15 cellular contexts compared by ENCODE assay signal in genomic region chr2:3597567-3597966, GRCh38. TPM values are rescaled to one million over a fixed set of nuclear protein-coding genes. Genes with fewer than 3 reads are reported as not detected.
DNase-seq lines count a peak whose midpoint lies in the region; ATAC-seq and TF ChIP-seq lines count a peak whose summit lies in the region.
"Had no signal": no experiment of that assay in that cellular context is flagged by ENCODE, and none has a peak within 500 bp of the region (broad histone marks: within the 10 kb centered on the region; RNA-seq: fewer than 3 reads in every experiment).

No MANE protein-coding gene starts in this region.

- H3K4ac ChIP-seq in neuronal stem cell (ENCODE audit: low read length) = no peak overlapping the region

- no peaks in the 10 kb centered on the region for H3K9me3 Mint-ChIP-seq in activated T-cell treated with anti-CD3 and anti-CD28 coated beads, Interleukin-2, amount 50 U/mL, for 4 hours
- H3K9me3 Mint-ChIP-seq in activated T-cell treated with anti-CD3 and anti-CD28 coated beads, Interleukin-2, amount 50 U/mL, for 24 hours = no peaks in the 10 kb centered on the region
- H3K9me3 Mint-ChIP-seq: activated B cell treated with CpG ODN at 0.5 μM for 24 hours had no signal

- peak; percentile 21 to 58 for ATAC-seq in activated T-cell treated with anti-CD3 and anti-CD28 coated beads, Interleukin-2, amount 50 U/mL, for 4 hours
- ATAC-seq in HG03442 (IDR thresholded peaks at IDR 0.05; ENCODE audit: unreplicated experiment) = peak; percentile 47
- ATAC-seq: gastrocnemius medialis, SK-N-SH treated with all-trans-retinoic acid at 6 μM for 48 hours had no signal

- no peak for TF ChIP-seq CTCF in GM20000 (IDR thresholded peaks at IDR 0.05; ENCODE audit: extremely low read depth, missing control alignments)

- peak overlapping the region; percentile 16 for H3K4me3 Mint-ChIP-seq in activated T-cell treated with anti-CD3 and anti-CD28 coated beads, Interleukin-2, amount 50 U/mL, for 4 hours
- no peak overlapping the region for H3K4me3 Mint-ChIP-seq in activated T-cell treated with anti-CD3 and anti-CD28 coated beads, Interleukin-2, amount 50 U/mL, for 24 hours
- H3K4me3 Mint-ChIP-seq: activated B cell treated with CpG ODN at 0.5 μM for 24 hours had no signal

- no peak overlapping the region for H2BK5ac ChIP-seq in neuronal stem cell (ENCODE audit: low read length)

- H2AFZ ChIP-seq in neuronal stem cell (ENCODE audit: low read length) = no peak overlapping the region

- no peaks in the 10 kb centered on the region for H3K27me3 ChIP-seq in neuronal stem cell (ENCODE audit: control insufficient read depth in 3 of 3, insufficient read depth in 3 of 3, low read depth in 1 of 3, low read length in 3 of 3)
- H3K27me3 ChIP-seq: brain microvascular endothelial cell, tibial nerve had no signal

- H2BK15ac ChIP-seq in neuronal stem cell (ENCODE audit: low read length) = no peak overlapping the region

- H3K14ac ChIP-seq in neuronal stem cell (ENCODE audit: low read length) = no peak overlapping the region

- peaks cover 0 to 8% of the 10 kb centered on the region in 2 donors for H3K4me1 ChIP-seq in neuronal stem cell (ENCODE audit: control insufficient read depth in 2 of 2, insufficient read depth in 1 of 2, low read depth in 1 of 2, low read length in 2 of 2)
- H3K4me1 ChIP-seq: gastrocnemius medialis had no signal

- H3K9ac ChIP-seq in neuronal stem cell (ENCODE audit: low read depth, low read length, poor library complexity) = no peak overlapping the region

- H4K8ac ChIP-seq in neuronal stem cell (ENCODE audit: low read depth, low read length) = no peak overlapping the region

- no peak overlapping the region for H2BK120ac ChIP-seq in neuronal stem cell (ENCODE audit: low read depth, low read length)

- H2BK12ac ChIP-seq in neuronal stem cell (ENCODE audit: low read length) = no peak overlapping the region

- no peak overlapping the region for H4K91ac ChIP-seq in neuronal stem cell (ENCODE audit: low read depth, low read length, poor library complexity)

- peaks cover 16% of the 10 kb centered on the region for H3K4me1 Mint-ChIP-seq in activated T-cell treated with anti-CD3 and anti-CD28 coated beads, Interleukin-2, amount 50 U/mL, for 4 hours (ENCODE audit: low read depth)
- H3K4me1 Mint-ChIP-seq in activated T-cell treated with anti-CD3 and anti-CD28 coated beads, Interleukin-2, amount 50 U/mL, for 24 hours (ENCODE audit: low read depth) = peaks cover 19% of the 10 kb centered on the region

- H3K4me3 ChIP-seq in neuronal stem cell (ENCODE audit: low read length in 2 of 2) = no peak overlapping the region
- H3K4me3 ChIP-seq: gastrocnemius medialis, tibial nerve had no signal

- peak overlapping the region; percentile 45 for H3K27ac ChIP-seq in neuronal stem cell (replicated peaks; ENCODE audit: low read length)
- H3K27ac ChIP-seq: brain microvascular endothelial cell, gastrocnemius medialis, tibial nerve had no signal

- DNase-seq in activated T-cell treated with anti-CD3 and anti-CD28 coated beads, Interleukin-2, amount 50 U/mL, for 4 hours = no peak
- no peak for DNase-seq in activated T-cell treated with anti-CD3 and anti-CD28 coated beads, Interleukin-2, amount 50 U/mL, for 24 hours
- DNase-seq in GM20000 (ENCODE audit: low spot score) = peak; percentile 69
- no peak for DNase-seq in neuronal stem cell (ENCODE audit: low spot score)
- no peak for DNase-seq in mesenteric fat pad (ENCODE audit: low spot score)
- no peak for DNase-seq in NCI-H2196 (lab: John Stamatoyannopoulos, UW; ENCODE audit: unreplicated experiment)
- no peak for DNase-seq in SKM-1 (lab: John Stamatoyannopoulos, UW; ENCODE audit: unreplicated experiment)
- DNase-seq: activated B cell treated with CpG ODN at 0.5 μM for 24 hours, brain microvascular endothelial cell, gastrocnemius medialis, midbrain, NCI-H226 had no signal

- no peak overlapping the region for H3K18ac ChIP-seq in neuronal stem cell (ENCODE audit: low read length)

- H3K27me3 Mint-ChIP-seq in activated T-cell treated with anti-CD3 and anti-CD28 coated beads, Interleukin-2, amount 50 U/mL, for 4 hours (ENCODE audit: low read depth) = no peaks in the 10 kb centered on the region
- H3K27me3 Mint-ChIP-seq in activated T-cell treated with anti-CD3 and anti-CD28 coated beads, Interleukin-2, amount 50 U/mL, for 24 hours = peaks cover 3% of the 10 kb centered on the region
- H3K27me3 Mint-ChIP-seq: activated B cell treated with CpG ODN at 0.5 μM for 24 hours had no signal

- no peak overlapping the region for H3K23ac ChIP-seq in neuronal stem cell (ENCODE audit: low read depth, low read length, poor library complexity)

- no peaks in the 10 kb centered on the region for H3K9me3 ChIP-seq in neuronal stem cell (replicated peaks in 1 of 2; ENCODE audit: control insufficient read depth in 2 of 2, insufficient read depth in 1 of 2, low read depth in 1 of 2, low read length in 2 of 2)
- H3K9me3 ChIP-seq: gastrocnemius medialis, tibial nerve had no signal

- no peaks in the 10 kb centered on the region for H3K36me3 ChIP-seq in neuronal stem cell (replicated peaks in 1 of 2; ENCODE audit: control insufficient read depth in 2 of 2, insufficient read depth in 2 of 2, low read length in 2 of 2)
- H3K36me3 ChIP-seq: brain microvascular endothelial cell, gastrocnemius medialis, tibial nerve had no signal

- H3K36me3 Mint-ChIP-seq in activated T-cell treated with anti-CD3 and anti-CD28 coated beads, Interleukin-2, amount 50 U/mL, for 4 hours (ENCODE audit: insufficient read depth) = peaks cover 12% of the 10 kb centered on the region
- peaks cover 4% of the 10 kb centered on the region for H3K36me3 Mint-ChIP-seq in activated T-cell treated with anti-CD3 and anti-CD28 coated beads, Interleukin-2, amount 50 U/mL, for 24 hours (ENCODE audit: low read depth)

- H3K79me1 ChIP-seq in neuronal stem cell (ENCODE audit: low read depth, low read length) = no peaks in the 10 kb centered on the region

- no peak overlapping the region for H3K27ac Mint-ChIP-seq in activated T-cell treated with anti-CD3 and anti-CD28 coated beads, Interleukin-2, amount 50 U/mL, for 24 hours
- H3K27ac Mint-ChIP-seq: activated B cell treated with CpG ODN at 0.5 μM for 24 hours had no signal

- H3K4me2 ChIP-seq in neuronal stem cell (ENCODE audit: insufficient read depth, low read length, poor library complexity, severe bottlenecking) = no peak overlapping the region

- WGBS in neuronal stem cell (ENCODE audit: extremely low coverage in 2 of 2, insufficient read length in 2 of 2, insufficient replicate concordance in 1 of 2), 2 donors = no CpG with 5 or more reads among the region's 6 CpGs

- H2AK5ac ChIP-seq in neuronal stem cell (ENCODE audit: low read depth, low read length) = no peak overlapping the region

RNA-seq across cellular contexts. Expression of gene COLEC11, which starts 2.7 kb away (rescaled TPM):
- total RNA-seq in activated T-cell treated with anti-CD3 and anti-CD28 coated beads, Interleukin-2, amount 50 U/mL, for 4 hours = under 1 TPM in 2 of 3 donors, not detected in 1; 0.28 to 0.43 TPM
- polyA plus RNA-seq in neuronal stem cell (2013, experiment 1 of 2) = 0.82 TPM
- 0.97 TPM for polyA plus RNA-seq in neuronal stem cell (2013, experiment 2 of 2)
- 5.5 TPM for total RNA-seq in mesenteric fat pad
- total RNA-seq: activated B cell treated with CpG ODN at 0.5 μM for 24 hours had no signal

RNA-seq across cellular contexts. Expression of gene RPS7, which starts 22.5 kb away (rescaled TPM):
- total RNA-seq in activated T-cell treated with anti-CD3 and anti-CD28 coated beads, Interleukin-2, amount 50 U/mL, for 4 hours = 1,000 to 10,000 TPM; 1,876 to 2,075 (median 2,071) TPM
- polyA plus RNA-seq in neuronal stem cell (2013, experiment 1 of 2) = 4,775 TPM
- 4,899 TPM for polyA plus RNA-seq in neuronal stem cell (2013, experiment 2 of 2)
- 1,225 TPM for total RNA-seq in mesenteric fat pad

RNA-seq across cellular contexts. Expression of gene RNASEH1, which starts 39.4 kb away (rescaled TPM):
- total RNA-seq in activated T-cell treated with anti-CD3 and anti-CD28 coated beads, Interleukin-2, amount 50 U/mL, for 4 hours = 10 to 100 TPM; 34.0 to 36.7 (median 36.0) TPM
- polyA plus RNA-seq in neuronal stem cell (2013, experiment 1 of 2) = 19.0 TPM
- polyA plus RNA-seq in neuronal stem cell (2013, experiment 2 of 2) = 19.4 TPM
- total RNA-seq in mesenteric fat pad = 27.1 TPM
